Comparison of ENCODE assay signal across 1 cellular context in genomic region chr3:46558184-46559029, GRCh38.
A peak's percentile ranks its signal among the peaks of the same experiment; 100 is the strongest.
TF ChIP-seq lines count a peak whose summit lies in the region.

No MANE protein-coding gene starts in this region.

TF ChIP-seq in IMR-90, 13 proteins besides CTCF, POLR2A, EP300 and RAD21:
- TF ChIP-seq SMC3 (IDR thresholded peaks at IDR 0.05; ENCODE audit: low read depth, low read length) = peak; percentile 51
- no peak for TF ChIP-seq CHD1 (IDR thresholded peaks at IDR 0.05; ENCODE audit: low read depth, low read length)
